Comparison of ENCODE assay signal across 20 cellular contexts in the genomic region with DNA sequence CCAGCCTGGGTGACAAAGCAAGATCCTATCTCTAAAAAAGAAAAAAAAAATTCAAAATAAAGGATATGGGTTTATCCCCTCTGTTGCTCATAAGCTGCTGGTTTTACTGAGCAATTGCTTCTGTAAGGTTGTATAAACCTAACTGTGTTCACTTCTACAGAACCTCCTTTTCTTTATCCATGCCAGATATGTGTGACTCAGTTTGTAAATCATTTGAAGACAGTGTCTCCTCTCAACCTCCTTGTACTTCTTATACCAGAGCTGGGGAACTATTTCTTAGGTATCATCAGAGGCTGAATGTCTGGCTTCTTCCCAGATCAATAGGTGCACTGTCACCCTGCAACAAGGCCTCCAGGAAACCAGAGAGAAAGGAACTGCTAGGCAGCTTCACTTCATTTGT.
DNase-seq lines count a peak whose midpoint lies in the region; ATAC-seq, FAIRE-seq and TF ChIP-seq lines count a peak whose summit lies in the region.
"Had no signal": no experiment of that assay in that cellular context is flagged by ENCODE, and none has a peak within 500 bp of the region (broad histone marks: within the 10 kb centered on the region; RNA-seq: fewer than 3 reads in every experiment).

No MANE protein-coding gene starts in this region.

- H3K4me1 ChIP-seq in mesenchymal stem cell (ENCODE audit: control insufficient read depth, insufficient read depth, low read depth, low read length) (peaks cover 12% of the 10 kb centered on the region), psoas muscle (no peaks in the 10 kb centered on the region)
- H3K4me1 ChIP-seq: BE2C had no signal

- intact Hi-C loops in psoas muscle (cut with DNase I) = no loop called here

- no peak for TF ChIP-seq CTCF in psoas muscle (IDR thresholded peaks at IDR 0.05)

- no peak overlapping the region for H2BK12ac ChIP-seq in mesenchymal stem cell (ENCODE audit: low read length in 2 of 2)

- H3K9ac ChIP-seq in mesenchymal stem cell (ENCODE audit: low read length) = no peak overlapping the region

- H3K27me3 ChIP-seq in mesenchymal stem cell (ENCODE audit: control insufficient read depth in 1 of 2, insufficient read depth in 1 of 2, low read length in 2 of 2) (no peaks in the 10 kb centered on the region), psoas muscle (ENCODE audit: insufficient read depth in 3 of 3, low read length in 2 of 3) (peaks cover 0 to 5% (median 0%) of the 10 kb centered on the region in 3 donors)
- H3K27me3 ChIP-seq: BE2C had no signal

- H2BK5ac ChIP-seq in mesenchymal stem cell (ENCODE audit: low read depth, low read length, poor library complexity, severe bottlenecking) = no peak overlapping the region

- no peak overlapping the region for H2AFZ ChIP-seq in mesenchymal stem cell (ENCODE audit: low read depth, low read length)

- H3K4me3 ChIP-seq in mesenchymal stem cell (ENCODE audit: insufficient read depth in 1 of 2, low read depth in 1 of 2, low read length in 2 of 2) (no peak overlapping the region), psoas muscle (no peak overlapping the region)
- H3K4me3 ChIP-seq: HAP-1 had no signal

- no peak overlapping the region for H3K14ac ChIP-seq in mesenchymal stem cell (ENCODE audit: low read length in 2 of 2)

- H3K18ac ChIP-seq in mesenchymal stem cell (ENCODE audit: low read depth in 1 of 2, low read length in 2 of 2) = no peak overlapping the region

- H2BK15ac ChIP-seq in mesenchymal stem cell (ENCODE audit: low read depth, poor library complexity, severe bottlenecking) = no peak overlapping the region

- H3K9me3 ChIP-seq in mesenchymal stem cell (ENCODE audit: control insufficient read depth, low read length) (no peaks in the 10 kb centered on the region), psoas muscle (no peaks in the 10 kb centered on the region)
- H3K9me3 ChIP-seq: BE2C, HAP-1 had no signal

- H3K23ac ChIP-seq in mesenchymal stem cell (ENCODE audit: low read length in 2 of 2) = no peak overlapping the region

- peak; percentile 89 for FAIRE-seq in RCC 7860 (lab: Jason Lieb, UNC)
- FAIRE-seq: A204.1, G401.6, GM12891, GM19239, H1, HTR-8/SVneo had no signal

- H3K4ac ChIP-seq in mesenchymal stem cell (ENCODE audit: low read depth in 1 of 2, low read length in 2 of 2) = no peak overlapping the region

- H4K91ac ChIP-seq in mesenchymal stem cell (ENCODE audit: low read length) = no peak overlapping the region

- no peak overlapping the region for H3K27ac ChIP-seq in mesenchymal stem cell (ENCODE audit: low read length, poor library complexity, severe bottlenecking)
- no peak overlapping the region for H3K27ac ChIP-seq in psoas muscle
- H3K27ac ChIP-seq: C4-2B had no signal

- in situ Hi-C loops in Caki2 (cut with HindIII; ENCODE audit: low pct_unique_long_range_greater_than_20kb, low sequenced_read_pairs) = no loop called here

- H3K79me1 ChIP-seq in mesenchymal stem cell (replicated peaks; ENCODE audit: low read length, poor library complexity, severe bottlenecking) = no peaks in the 10 kb centered on the region

- no peak overlapping the region for H2AK5ac ChIP-seq in mesenchymal stem cell (ENCODE audit: low read length, severe bottlenecking)

- H3K36me3 ChIP-seq in mesenchymal stem cell (ENCODE audit: control insufficient read depth in 1 of 2, insufficient read depth in 2 of 2, low read depth in 1 of 2, low read length in 2 of 2) = no peaks in the 10 kb centered on the region
- no peaks in the 10 kb centered on the region for H3K36me3 ChIP-seq in psoas muscle (ENCODE audit: insufficient read depth in 1 of 2, low read depth in 1 of 2)
- H3K36me3 ChIP-seq: BE2C, HAP-1 had no signal

- no peak overlapping the region for H3K4me2 ChIP-seq in mesenchymal stem cell (ENCODE audit: low read length, poor library complexity, severe bottlenecking)

- H4K8ac ChIP-seq in mesenchymal stem cell (ENCODE audit: low read length) = no peak overlapping the region

- peak; percentile 28 for DNase-seq in Caki2 (ENCODE audit: low read depth)
- peak; percentile 64 for DNase-seq in RCC 7860 (ENCODE audit: low spot score)
- peak; percentile 3 for DNase-seq in fibroblast of peridontal ligament (ENCODE audit: extremely low read depth)
- peak; percentile 10 for DNase-seq in mesenchymal stem cell
- no peak for DNase-seq in psoas muscle
- no peak for DNase-seq in stimulated activated CD4-positive, alpha-beta T cell treated with anti-CD3 and anti-CD28 coated beads, Interleukin-2, amount 100 ng/mL, for 48 hours
- DNase-seq: BE2C; CD4-positive, alpha-beta memory T cell; DMS153; EL had no signal

- ATAC-seq in psoas muscle = no peak
- no peak for ATAC-seq in GM19324 (IDR thresholded peaks at IDR 0.05; ENCODE audit: low FRiP score, unreplicated experiment)
- ATAC-seq in GM18867 (IDR thresholded peaks at IDR 0.05; ENCODE audit: unreplicated experiment) = no peak

- no peak overlapping the region for H2BK120ac ChIP-seq in mesenchymal stem cell (ENCODE audit: low read depth, low read length)

Comparison
In these comparisons a context has a peak if more than half of its experiments do, and no peak if none do; other contexts are left out.
1. DNase-seq: peak in Caki2 (single experiment), RCC 7860 (single experiment), fibroblast of peridontal ligament (single experiment) and mesenchymal stem cell (single experiment); none in psoas muscle (0 of 2) and stimulated activated CD4-positive, alpha-beta T cell treated with anti-CD3 and anti-CD28 coated beads, Interleukin-2, amount 100 ng/mL, for 48 hours (0 of 2).